In the genomic region with DNA sequence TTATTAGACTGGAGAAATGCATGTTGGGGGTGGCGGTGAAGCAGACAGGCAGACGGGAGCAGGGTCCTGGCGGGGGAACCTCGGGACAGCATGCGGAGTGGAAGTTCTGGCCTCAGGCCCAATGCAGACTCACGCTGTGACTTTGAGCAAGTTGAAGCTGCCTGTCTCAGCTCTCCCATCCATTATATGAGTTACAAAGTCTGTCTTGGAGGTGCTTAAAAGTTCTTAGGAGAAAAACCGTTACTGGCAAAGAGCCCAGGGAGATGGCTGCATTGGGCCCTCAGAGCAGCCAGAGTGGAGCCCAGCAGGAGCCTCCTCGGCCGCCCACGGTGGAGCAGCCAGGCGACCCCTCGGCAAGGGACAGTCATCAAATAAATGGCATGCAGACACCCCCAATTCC, we compare ENCODE assay signal across 9 cellular contexts.
DNase-seq lines count a peak whose midpoint lies in the region; ATAC-seq and TF ChIP-seq lines count a peak whose summit lies in the region.
"Had no signal": no experiment of that assay in that cellular context is flagged by ENCODE, and none has a peak within 500 bp of the region (broad histone marks: within the 10 kb centered on the region; RNA-seq: fewer than 3 reads in every experiment).

No MANE protein-coding gene starts in this region.

- peak overlapping the region in 1 of 2 donors; percentile 10 for H3K4me3 ChIP-seq in muscle layer of colon (ENCODE audit: low read depth in 1 of 2, low read length in 2 of 2)
- H3K4me3 ChIP-seq in transverse colon: no peak overlapping the region
- H3K4me3 ChIP-seq: right lobe of liver had no signal

- DNase-seq in M059J (ENCODE audit: low read depth) (peak; percentile 75), dedifferentiated amniotic fluid mesenchymal stem cell (ENCODE audit: extremely low spot score) (peak; percentile 28), transverse colon (peak; percentile 20), NCI-H2081 treated with DMSO at 0.1 percent for 48 hours (lab: John Stamatoyannopoulos, UW) (no peak)
- DNase-seq: right lobe of liver; stimulated activated naive CD4-positive, alpha-beta T cell had no signal

- TF ChIP-seq POLR2A in transverse colon (IDR thresholded peaks at IDR 0.05): no peak

- in situ Hi-C loops in transverse colon (cut with MboI; ENCODE audit: low pct_ligation_motif_present in 1 of 4, low pct_unique_long_range_greater_than_20kb in 1 of 4, low sequenced_read_pairs in 3 of 4): no loop called here

- intact Hi-C loops in transverse colon (cut with DNase I; ENCODE audit: low total_unique reads): no loop called here

- H3K36me3 ChIP-seq in muscle layer of colon (ENCODE audit: insufficient read depth, low read length) (no peaks in the 10 kb centered on the region), transverse colon (no peaks in the 10 kb centered on the region)
- H3K36me3 ChIP-seq: right lobe of liver had no signal

- TF ChIP-seq CTCF in transverse colon (IDR thresholded peaks at IDR 0.05): no peak

- 34 to 63% methylated on average over 5 to 12 of the region's 12 CpGs for WGBS in transverse colon (ENCODE audit: low coverage in 1 of 2), 2 donors

- H3K4me1 ChIP-seq in muscle layer of colon (ENCODE audit: insufficient read depth, low read length): peaks cover 34% of the 10 kb centered on the region
- peaks cover 4 to 22% (median 14%) of the 10 kb centered on the region in 4 donors for H3K4me1 ChIP-seq in transverse colon
- H3K4me1 ChIP-seq: right lobe of liver had no signal

- H3K27ac ChIP-seq in muscle layer of colon (ENCODE audit: low read depth, low read length): peak overlapping the region; percentile 74
- peak overlapping the region; percentile 70 to 77 (median 76) for H3K27ac ChIP-seq in transverse colon
- H3K27ac ChIP-seq: right lobe of liver had no signal

- H3K9me3 ChIP-seq in muscle layer of colon (ENCODE audit: low read length): no peaks in the 10 kb centered on the region
- H3K9me3 ChIP-seq in transverse colon: no peaks in the 10 kb centered on the region
- H3K9me3 ChIP-seq: right lobe of liver had no signal

- ATAC-seq in HG02840 (IDR thresholded peaks at IDR 0.05; ENCODE audit: low FRiP score, unreplicated experiment) (no peak), GM18858 (IDR thresholded peaks at IDR 0.05; ENCODE audit: unreplicated experiment) (no peak)
- ATAC-seq: right lobe of liver had no signal

- H3K9ac ChIP-seq in muscle layer of colon (ENCODE audit: low read length): peak overlapping the region; percentile 11

- TF ChIP-seq EP300 in transverse colon (IDR thresholded peaks at IDR 0.05; ENCODE audit: low read depth): no peak

- H3K27me3 ChIP-seq in muscle layer of colon (ENCODE audit: control insufficient read depth in 1 of 2, insufficient read depth in 2 of 2, low read length in 2 of 2) (no peaks in the 10 kb centered on the region), transverse colon (no peaks in the 10 kb centered on the region)
- H3K27me3 ChIP-seq: right lobe of liver had no signal
